Comparison of ENCODE assay signal across 1 cellular context in the genomic region with DNA sequence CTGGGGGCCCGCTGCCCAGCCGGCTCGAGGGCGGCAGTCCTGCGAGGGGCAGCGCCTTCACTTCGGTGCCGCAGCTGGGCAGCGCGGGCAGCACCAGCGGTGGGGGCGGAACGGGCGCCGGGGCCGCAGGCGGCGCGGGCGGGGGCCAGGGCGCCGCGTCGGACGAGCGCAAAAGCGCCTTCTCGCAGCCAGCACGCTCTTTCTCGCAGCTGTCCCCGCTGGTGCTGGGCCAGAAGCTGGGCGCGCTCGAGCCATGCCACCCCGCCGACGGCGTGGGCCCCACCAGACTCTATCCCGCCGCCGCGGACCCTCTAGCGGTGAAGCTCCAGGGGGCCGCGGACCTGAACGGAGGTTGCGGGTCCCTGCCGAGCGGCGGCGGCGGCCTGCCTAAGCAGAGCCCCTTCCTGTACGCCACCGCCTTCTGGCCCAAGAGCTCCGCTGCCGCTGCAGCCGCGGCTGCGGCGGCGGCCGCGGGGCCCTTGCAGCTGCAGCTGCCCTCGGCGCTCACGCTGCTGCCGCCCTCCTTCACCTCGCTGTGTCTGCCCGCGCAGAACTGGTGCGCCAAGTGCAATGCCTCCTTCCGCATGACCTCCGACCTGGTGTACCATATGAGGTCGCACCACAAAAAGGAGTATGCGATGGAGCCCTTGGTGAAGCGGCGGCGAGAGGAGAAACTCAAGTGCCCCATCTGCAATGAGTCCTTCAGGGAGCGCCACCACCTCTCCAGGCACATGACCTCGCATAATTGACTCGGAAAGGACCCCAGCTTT.
TF ChIP-seq lines count a peak whose summit lies in the region.

No MANE protein-coding gene starts in this region.

TF ChIP-seq in SK-N-SH treated with all-trans-retinoic acid at 6 μM for 48 hours, 23 proteins besides CTCF, POLR2A, EP300 and RAD21 (continued from another document):
- TF ChIP-seq CREB5 (CRISPR knock-in tag; IDR thresholded peaks at IDR 0.05; ENCODE audit: low read depth): no peak
- TF ChIP-seq CSRNP3 (CRISPR knock-in tag; IDR thresholded peaks at IDR 0.05): no peak
- TF ChIP-seq ZFP30 (CRISPR knock-in tag; IDR thresholded peaks at IDR 0.05): no peak
- TF ChIP-seq ISL1 (CRISPR knock-in tag; IDR thresholded peaks at IDR 0.05): no peak
